In genomic region chr15:31268108-31268501, GRCh38 we compare ENCODE assay signal across 13 cellular contexts. TPM values are rescaled to one million over a fixed set of nuclear protein-coding genes. Genes with fewer than 3 reads are reported as not detected.
DNase-seq lines count a peak whose midpoint lies in the region; ATAC-seq, FAIRE-seq and TF ChIP-seq lines count a peak whose summit lies in the region.
"Had no signal": no experiment of that assay in that cellular context is flagged by ENCODE, and none has a peak within 500 bp of the region (broad histone marks: within the 10 kb centered on the region; RNA-seq: fewer than 3 reads in every experiment).

No MANE protein-coding gene starts in this region.

- peaks cover 2% of the 10 kb centered on the region for H3K4me1 Mint-ChIP-seq in endothelial cell (ENCODE audit: unreplicated experiment)

- no peak overlapping the region for H3K4me3 Mint-ChIP-seq in endothelial cell (ENCODE audit: unreplicated experiment)

- H3K27me3 Mint-ChIP-seq in endothelial cell (ENCODE audit: unreplicated experiment) = peaks cover 12% of the 10 kb centered on the region

- H3K4me2 ChIP-seq in BLaER1 treated with 17β-estradiol and CSF1 and Interleukin-3, amounts not matched to agents 10 nM and 100 nM = peak overlapping the region; percentile 89 to 99 (median 96)

- no peak for TF ChIP-seq CTCF in GM10248 (IDR thresholded peaks at IDR 0.05; ENCODE audit: control extremely low read depth, extremely low read depth, low read depth, missing control alignments)
- no peak for TF ChIP-seq CTCF in bronchial epithelial cell (IDR thresholded peaks at IDR 0.05; ENCODE audit: insufficient read depth, low read length, severe bottlenecking)
- no peak for TF ChIP-seq CTCF in neutrophil (IDR thresholded peaks at IDR 0.05)
- TF ChIP-seq CTCF in endothelial cell (IDR thresholded peaks at IDR 0.05; ENCODE audit: unreplicated experiment) = no peak

- no peaks in the 10 kb centered on the region for H3K27me3 ChIP-seq in BLaER1 treated with 17β-estradiol and CSF1 and Interleukin-3, amounts not matched to agents 10 nM and 100 nM
- H3K27me3 ChIP-seq in bronchial epithelial cell (ENCODE audit: control insufficient read depth, insufficient read depth, low read length) (no peaks in the 10 kb centered on the region), neutrophil (no peaks in the 10 kb centered on the region)
- H3K27me3 ChIP-seq: cardiac muscle cell had no signal

- peaks cover 86 to 99% (median 97%) of the 10 kb centered on the region in 10 experiments for H3K4me1 ChIP-seq in BLaER1 treated with 17β-estradiol and CSF1 and Interleukin-3, amounts not matched to agents 10 nM and 100 nM
- H3K4me1 ChIP-seq in neutrophil (ENCODE audit: control insufficient read depth in 1 of 2, insufficient read depth in 1 of 2, low read depth in 1 of 2, low read length in 1 of 2) = peaks cover 99 to 100% of the 10 kb centered on the region in 2 experiments

- no peaks in the 10 kb centered on the region for H3K9me3 Mint-ChIP-seq in endothelial cell (ENCODE audit: unreplicated experiment)

- peak; percentile 10 for DNase-seq in GM10248 (ENCODE audit: extremely low spot score)
- no peak for DNase-seq in bronchial epithelial cell (ENCODE audit: low read depth)
- DNase-seq in endothelial cell (ENCODE audit: low spot score) = no peak
- no peak for DNase-seq in NCI-H1436 treated with DMSO at 0.1 percent for 48 hours (lab: John Stamatoyannopoulos, UW)
- no peak for DNase-seq in hippocampal formation (lab: John Stamatoyannopoulos, UW)
- DNase-seq: DMS 273 treated with DMSO at 0.1 percent for 48 hours, retina had no signal

- FAIRE-seq in bronchial epithelial cell (lab: Jason Lieb, UNC) = peak; percentile 18
- FAIRE-seq: HTR-8/SVneo had no signal

- H3K4me3 ChIP-seq in BLaER1 treated with 17β-estradiol and CSF1 and Interleukin-3, amounts not matched to agents 10 nM and 100 nM = no peak overlapping the region
- no peak overlapping the region for H3K4me3 ChIP-seq in bronchial epithelial cell (ENCODE audit: low read depth, low read length)
- peak overlapping the region; percentile 26 to 65 for H3K4me3 ChIP-seq in neutrophil (ENCODE audit: low read depth in 1 of 2, low read length in 1 of 2)
- H3K4me3 ChIP-seq: cardiac muscle cell had no signal

- no peaks in the 10 kb centered on the region for H3K9me3 ChIP-seq in BLaER1 treated with 17β-estradiol and CSF1 and Interleukin-3, amounts not matched to agents 10 nM and 100 nM (replicated peaks in 1 of 11)
- no peaks in the 10 kb centered on the region for H3K9me3 ChIP-seq in neutrophil

- ATAC-seq in GM18909 (IDR thresholded peaks at IDR 0.05; ENCODE audit: poor library complexity, unreplicated experiment) = no peak
- ATAC-seq: left colon had no signal

- H3K9ac ChIP-seq in BLaER1 treated with 17β-estradiol and CSF1 and Interleukin-3, amounts not matched to agents 10 nM and 100 nM = peak overlapping the region in 9 of 11 experiments; percentile 82 to 94 (median 89); a peak in 17 of 22 replicates

- peaks cover 3% of the 10 kb centered on the region for H3K36me3 Mint-ChIP-seq in endothelial cell (ENCODE audit: low read depth, unreplicated experiment)

- CTCF ChIA-PET in GM10248 (lab: Yijun Ruan, JAX) = interaction anchor here (1.5 to 2.5 kb wide), 3 partner anchors 10 to 56 kb away, joined by 5 to 9 read pairs (median 6); no protein-coding TSS in a partner anchor

- H3K36me3 ChIP-seq in BLaER1 treated with 17β-estradiol and CSF1 and Interleukin-3, amounts not matched to agents 10 nM and 100 nM = no peaks in the 10 kb centered on the region
- H3K36me3 ChIP-seq in bronchial epithelial cell (ENCODE audit: control insufficient read depth, insufficient read depth, low read length) = no peaks in the 10 kb centered on the region
- H3K36me3 ChIP-seq in neutrophil = no peaks in the 10 kb centered on the region
- H3K36me3 ChIP-seq: cardiac muscle cell had no signal

- peak overlapping the region; percentile 27 to 100 (median 98); a peak in 20 of 22 replicates for H3K27ac ChIP-seq in BLaER1 treated with 17β-estradiol and CSF1 and Interleukin-3, amounts not matched to agents 10 nM and 100 nM
- H3K27ac ChIP-seq in neutrophil = peak overlapping the region; percentile 100
- H3K27ac ChIP-seq: cardiac muscle cell had no signal

- H3K27ac Mint-ChIP-seq in endothelial cell (ENCODE audit: unreplicated experiment) = no peak overlapping the region

- H4K20me1 ChIP-seq in BLaER1 treated with 17β-estradiol and CSF1 and Interleukin-3, amounts not matched to agents 10 nM and 100 nM = no peaks in the 10 kb centered on the region

- POLR2A ChIA-PET in GM10248 (lab: Yijun Ruan, JAX) = interaction anchor here (0.7 kb wide), 1 partner anchor 37 kb away, joined by 3 read pairs; no protein-coding TSS in a partner anchor

RNA-seq across cellular contexts. Expression of gene KLF13, which starts 58.5 kb away (rescaled TPM):
- total RNA-seq in bronchial epithelial cell = 58.7 and 62.0 TPM in 2 replicates
- 45.1 TPM for total RNA-seq in endothelial cell (ENCODE audit: unreplicated experiment)

Comparison
In these comparisons a context has a peak if more than half of its experiments do, and no peak if none do; other contexts are left out.
1. H3K4me3 ChIP-seq: peak in neutrophil (2 of 2); none in BLaER1 treated with 17β-estradiol and CSF1 and Interleukin-3, amounts not matched to agents 10 nM and 100 nM (0 of 10) and bronchial epithelial cell (single experiment).